ENCODE assay signal across 27 cellular contexts in genomic region chr1:94708299-94708685, GRCh38.
DNase-seq lines count a peak whose midpoint lies in the region; ATAC-seq and TF ChIP-seq lines count a peak whose summit lies in the region.
"Had no signal": no experiment of that assay in that cellular context is flagged by ENCODE, and none has a peak within 500 bp of the region (broad histone marks: within the 10 kb centered on the region; RNA-seq: fewer than 3 reads in every experiment).

No MANE protein-coding gene starts in this region.

- no peak overlapping the region for H3K4me3 ChIP-seq in A673 (ENCODE audit: low read depth, low read length, poor library complexity, severe bottlenecking)
- no peak overlapping the region for H3K4me3 ChIP-seq in RWPE2 (ENCODE audit: severe bottlenecking)
- H3K4me3 ChIP-seq: gastroesophageal sphincter, mucosa of descending colon, stomach, transverse colon had no signal

- TF ChIP-seq CTCF in A673 (conservative IDR thresholded peaks at IDR 0.05; ENCODE audit: low read depth, low read length) (no peak), RWPE2 (IDR thresholded peaks at IDR 0.05; ENCODE audit: poor library complexity, severe bottlenecking) (no peak), neural crest cell (conservative IDR thresholded peaks at IDR 0.05) (no peak)

- H3K27me3 Mint-ChIP-seq in neural crest cell (ENCODE audit: low read depth): no peaks in the 10 kb centered on the region
- H3K27me3 Mint-ChIP-seq in activated CD4-positive, alpha-beta memory T cell treated with anti-CD3 and anti-CD28 coated beads, Interleukin-2, amount 10 ng/mL, durations not matched to agents 7 days and 5 days: peaks cover 3% of the 10 kb centered on the region
- H3K27me3 Mint-ChIP-seq: brain, progenitor cell of endocrine pancreas had no signal

- H3K27me3 ChIP-seq in A673 (replicated peaks; ENCODE audit: insufficient read depth, low read depth, low read length, poor library complexity) (no peaks in the 10 kb centered on the region), RWPE2 (ENCODE audit: insufficient read depth, poor library complexity, severe bottlenecking) (no peaks in the 10 kb centered on the region)
- H3K27me3 ChIP-seq: gastroesophageal sphincter, stomach, transverse colon had no signal

- no peaks in the 10 kb centered on the region for H3K4me1 Mint-ChIP-seq in neural crest cell
- no peaks in the 10 kb centered on the region for H3K4me1 Mint-ChIP-seq in activated CD4-positive, alpha-beta memory T cell treated with anti-CD3 and anti-CD28 coated beads, Interleukin-2, amount 10 ng/mL, durations not matched to agents 7 days and 5 days
- H3K4me1 Mint-ChIP-seq: T-helper 17 cell had no signal

- H3K4me3 Mint-ChIP-seq in neural crest cell: no peak overlapping the region
- H3K4me3 Mint-ChIP-seq in activated CD4-positive, alpha-beta memory T cell treated with anti-CD3 and anti-CD28 coated beads, Interleukin-2, amount 10 ng/mL, durations not matched to agents 7 days and 5 days: no peak overlapping the region
- H3K4me3 Mint-ChIP-seq: activated T-cell treated with anti-CD3 and anti-CD28 coated beads, Interleukin-2, amount 50 U/mL, for 4 hours; B cell; brain; T-helper 17 cell had no signal

- intact Hi-C loops in A673 (cut with micrococcal nuclease; ENCODE audit: unreplicated experiment): no loop called here

- H3K27ac Mint-ChIP-seq in neural crest cell (ENCODE audit: unreplicated experiment): peak overlapping the region; percentile 20
- H3K27ac Mint-ChIP-seq in activated CD4-positive, alpha-beta memory T cell treated with anti-CD3 and anti-CD28 coated beads, Interleukin-2, amount 10 ng/mL, durations not matched to agents 7 days and 5 days: no peak overlapping the region
- H3K27ac Mint-ChIP-seq: B cell, progenitor cell of endocrine pancreas, T-helper 17 cell had no signal

- POLR2A ChIA-PET in A673 (lab: Charles Lee; ENCODE audit: low non-redundant PET) (no interaction called here), HEK293T (lab: Yijun Ruan, JAX) (no interaction called here)
- POLR2A ChIA-PET in activated CD4-positive, alpha-beta memory T cell treated with anti-CD3 and anti-CD28 coated beads, Interleukin-2, amount 10 ng/mL, durations not matched to agents 7 days and 5 days (lab: Charles Lee): no interaction called here

- H3K9me3 ChIP-seq in A673 (ENCODE audit: low read depth, low read length, poor library complexity, severe bottlenecking) (no peaks in the 10 kb centered on the region), RWPE2 (ENCODE audit: severe bottlenecking) (no peaks in the 10 kb centered on the region)
- H3K9me3 ChIP-seq: gastroesophageal sphincter, mucosa of descending colon, SK-N-SH, stomach, transverse colon had no signal

- peak; percentile 67 for DNase-seq in A673 (ENCODE audit: low spot score)
- no peak for DNase-seq in RWPE2 (ENCODE audit: low spot score)
- no peak for DNase-seq in neural crest cell (ENCODE audit: low read depth, low spot score)
- no peak for DNase-seq in activated CD4-positive, alpha-beta memory T cell treated with anti-CD3 and anti-CD28 coated beads, Interleukin-2, amount 10 ng/mL, durations not matched to agents 7 days and 5 days
- DNase-seq in HEK293T (ENCODE audit: extremely low spot score): no peak
- DNase-seq: activated CD4-positive, alpha-beta T cell treated with anti-CD3 and anti-CD28 coated beads for 4 hours; activated T-cell treated with anti-CD3 and anti-CD28 coated beads, Interleukin-2, amount 50 U/mL, for 4 hours; DMS79; erythroblast; HCEC 1CT; hypothalamus; mucosa of descending colon; MV-4-11; NCI-H1694; NCI-H2171 treated with DMSO at 0.1 percent for 48 hours; NCI-H526 treated with DMSO at 0.1 percent for 48 hours; SK-N-SH; stomach; T-helper 17 cell; transverse colon had no signal

- no TSS peak for BruUV-seq in A673 (replicated peaks; lab: Mats Ljungman, UMichigan)

- H3K27ac ChIP-seq in A673 (ENCODE audit: low read depth, low read length, poor library complexity, severe bottlenecking) (peak overlapping the region; percentile 75), RWPE2 (ENCODE audit: poor library complexity, severe bottlenecking) (peak overlapping the region; percentile 74)
- H3K27ac ChIP-seq: stomach, transverse colon had no signal

- no peak for ATAC-seq in RWPE2 (ENCODE audit: low read depth)
- ATAC-seq in esophagus mucosa: peak; percentile 44
- ATAC-seq in GM18519 (IDR thresholded peaks at IDR 0.05; ENCODE audit: low FRiP score, unreplicated experiment): no peak
- ATAC-seq in GM18867 (IDR thresholded peaks at IDR 0.05; ENCODE audit: unreplicated experiment): no peak
- ATAC-seq: activated T-cell treated with anti-CD3 and anti-CD28 coated beads, Interleukin-2, amount 50 U/mL, for 4 hours; gastroesophageal sphincter; mucosa of descending colon; T-helper 17 cell had no signal

- H3K36me3 Mint-ChIP-seq in neural crest cell (ENCODE audit: low read depth): no peaks in the 10 kb centered on the region
- H3K36me3 Mint-ChIP-seq in activated CD4-positive, alpha-beta memory T cell treated with anti-CD3 and anti-CD28 coated beads, Interleukin-2, amount 10 ng/mL, durations not matched to agents 7 days and 5 days (ENCODE audit: low read depth): no peaks in the 10 kb centered on the region
- H3K36me3 Mint-ChIP-seq: brain had no signal

- no peaks in the 10 kb centered on the region for H3K36me3 ChIP-seq in A673 (ENCODE audit: insufficient read depth, low read length, poor library complexity, severe bottlenecking)
- H3K36me3 ChIP-seq in RWPE2 (ENCODE audit: low read depth): no peaks in the 10 kb centered on the region
- H3K36me3 ChIP-seq: gastroesophageal sphincter, stomach, transverse colon had no signal

- peaks cover 27% of the 10 kb centered on the region for H3K4me1 ChIP-seq in A673 (ENCODE audit: insufficient read depth, low read length, poor library complexity, severe bottlenecking)
- H3K4me1 ChIP-seq in RWPE2 (ENCODE audit: insufficient read depth, poor library complexity, severe bottlenecking): peaks cover 18% of the 10 kb centered on the region
- H3K4me1 ChIP-seq: gastroesophageal sphincter had no signal

- no peaks in the 10 kb centered on the region for H3K9me3 Mint-ChIP-seq in neural crest cell
- no peaks in the 10 kb centered on the region for H3K9me3 Mint-ChIP-seq in activated CD4-positive, alpha-beta memory T cell treated with anti-CD3 and anti-CD28 coated beads, Interleukin-2, amount 10 ng/mL, durations not matched to agents 7 days and 5 days
- H3K9me3 Mint-ChIP-seq: activated T-cell treated with anti-CD3 and anti-CD28 coated beads, Interleukin-2, amount 50 U/mL, for 4 hours; brain had no signal

- CTCF ChIA-PET in A673 (lab: Charles Lee): no interaction called here
- CTCF ChIA-PET in activated CD4-positive, alpha-beta memory T cell treated with anti-CD3 and anti-CD28 coated beads, Interleukin-2, amount 10 ng/mL, durations not matched to agents 7 days and 5 days (lab: Charles Lee): no interaction called here
- CTCF ChIA-PET in HEK293T (lab: Yijun Ruan, JAX): no interaction called here

TF ChIP-seq in HEK293T, 16 proteins besides CTCF, POLR2A, EP300 and RAD21:
- TF ChIP-seq FOXK2 (IDR thresholded peaks at IDR 0.05): no peak
- TF ChIP-seq ELF4 (IDR thresholded peaks at IDR 0.05): no peak
- TF ChIP-seq PKNOX1 (IDR thresholded peaks at IDR 0.05): no peak
- no peak for TF ChIP-seq LEF1 (IDR thresholded peaks at IDR 0.05; ENCODE audit: borderline replicate concordance)
- no peak for TF ChIP-seq HDGF (IDR thresholded peaks at IDR 0.05; ENCODE audit: borderline replicate concordance)
- no peak for TF ChIP-seq SUZ12 (IDR thresholded peaks at IDR 0.05)
- no peak for TF ChIP-seq ZNF384 (IDR thresholded peaks at IDR 0.05)
- TF ChIP-seq TARDBP (IDR thresholded peaks at IDR 0.05): no peak
TF ChIP-seq in HEK293T: peak in this region for 0.
